In the genomic region with DNA sequence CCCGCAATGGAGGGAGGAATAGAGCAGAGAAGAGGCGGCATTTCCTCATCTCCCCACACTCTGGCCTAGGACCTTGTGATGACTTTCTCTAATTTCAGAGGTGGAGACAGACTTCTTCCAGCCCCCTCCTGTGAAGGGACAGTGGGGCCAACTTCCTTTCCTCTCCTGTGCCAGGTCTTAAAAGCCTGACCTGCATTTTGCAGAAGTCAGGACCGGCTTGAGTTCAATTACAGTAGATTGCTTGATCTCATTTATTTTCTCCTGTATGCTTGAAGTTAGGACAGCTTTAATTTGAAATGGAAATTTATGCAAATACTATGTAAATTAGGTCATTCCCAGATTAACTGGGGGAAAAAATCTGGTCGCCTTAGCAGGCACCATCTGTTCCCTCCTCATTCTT, we compare ENCODE assay signal across 1 cellular context.
TF ChIP-seq lines count a peak whose summit lies in the region.

No MANE protein-coding gene starts in this region.

TF ChIP-seq in GM23338, 12 proteins besides CTCF, POLR2A, EP300 and RAD21 (continued from another document):
- TF ChIP-seq, protein P1, sequence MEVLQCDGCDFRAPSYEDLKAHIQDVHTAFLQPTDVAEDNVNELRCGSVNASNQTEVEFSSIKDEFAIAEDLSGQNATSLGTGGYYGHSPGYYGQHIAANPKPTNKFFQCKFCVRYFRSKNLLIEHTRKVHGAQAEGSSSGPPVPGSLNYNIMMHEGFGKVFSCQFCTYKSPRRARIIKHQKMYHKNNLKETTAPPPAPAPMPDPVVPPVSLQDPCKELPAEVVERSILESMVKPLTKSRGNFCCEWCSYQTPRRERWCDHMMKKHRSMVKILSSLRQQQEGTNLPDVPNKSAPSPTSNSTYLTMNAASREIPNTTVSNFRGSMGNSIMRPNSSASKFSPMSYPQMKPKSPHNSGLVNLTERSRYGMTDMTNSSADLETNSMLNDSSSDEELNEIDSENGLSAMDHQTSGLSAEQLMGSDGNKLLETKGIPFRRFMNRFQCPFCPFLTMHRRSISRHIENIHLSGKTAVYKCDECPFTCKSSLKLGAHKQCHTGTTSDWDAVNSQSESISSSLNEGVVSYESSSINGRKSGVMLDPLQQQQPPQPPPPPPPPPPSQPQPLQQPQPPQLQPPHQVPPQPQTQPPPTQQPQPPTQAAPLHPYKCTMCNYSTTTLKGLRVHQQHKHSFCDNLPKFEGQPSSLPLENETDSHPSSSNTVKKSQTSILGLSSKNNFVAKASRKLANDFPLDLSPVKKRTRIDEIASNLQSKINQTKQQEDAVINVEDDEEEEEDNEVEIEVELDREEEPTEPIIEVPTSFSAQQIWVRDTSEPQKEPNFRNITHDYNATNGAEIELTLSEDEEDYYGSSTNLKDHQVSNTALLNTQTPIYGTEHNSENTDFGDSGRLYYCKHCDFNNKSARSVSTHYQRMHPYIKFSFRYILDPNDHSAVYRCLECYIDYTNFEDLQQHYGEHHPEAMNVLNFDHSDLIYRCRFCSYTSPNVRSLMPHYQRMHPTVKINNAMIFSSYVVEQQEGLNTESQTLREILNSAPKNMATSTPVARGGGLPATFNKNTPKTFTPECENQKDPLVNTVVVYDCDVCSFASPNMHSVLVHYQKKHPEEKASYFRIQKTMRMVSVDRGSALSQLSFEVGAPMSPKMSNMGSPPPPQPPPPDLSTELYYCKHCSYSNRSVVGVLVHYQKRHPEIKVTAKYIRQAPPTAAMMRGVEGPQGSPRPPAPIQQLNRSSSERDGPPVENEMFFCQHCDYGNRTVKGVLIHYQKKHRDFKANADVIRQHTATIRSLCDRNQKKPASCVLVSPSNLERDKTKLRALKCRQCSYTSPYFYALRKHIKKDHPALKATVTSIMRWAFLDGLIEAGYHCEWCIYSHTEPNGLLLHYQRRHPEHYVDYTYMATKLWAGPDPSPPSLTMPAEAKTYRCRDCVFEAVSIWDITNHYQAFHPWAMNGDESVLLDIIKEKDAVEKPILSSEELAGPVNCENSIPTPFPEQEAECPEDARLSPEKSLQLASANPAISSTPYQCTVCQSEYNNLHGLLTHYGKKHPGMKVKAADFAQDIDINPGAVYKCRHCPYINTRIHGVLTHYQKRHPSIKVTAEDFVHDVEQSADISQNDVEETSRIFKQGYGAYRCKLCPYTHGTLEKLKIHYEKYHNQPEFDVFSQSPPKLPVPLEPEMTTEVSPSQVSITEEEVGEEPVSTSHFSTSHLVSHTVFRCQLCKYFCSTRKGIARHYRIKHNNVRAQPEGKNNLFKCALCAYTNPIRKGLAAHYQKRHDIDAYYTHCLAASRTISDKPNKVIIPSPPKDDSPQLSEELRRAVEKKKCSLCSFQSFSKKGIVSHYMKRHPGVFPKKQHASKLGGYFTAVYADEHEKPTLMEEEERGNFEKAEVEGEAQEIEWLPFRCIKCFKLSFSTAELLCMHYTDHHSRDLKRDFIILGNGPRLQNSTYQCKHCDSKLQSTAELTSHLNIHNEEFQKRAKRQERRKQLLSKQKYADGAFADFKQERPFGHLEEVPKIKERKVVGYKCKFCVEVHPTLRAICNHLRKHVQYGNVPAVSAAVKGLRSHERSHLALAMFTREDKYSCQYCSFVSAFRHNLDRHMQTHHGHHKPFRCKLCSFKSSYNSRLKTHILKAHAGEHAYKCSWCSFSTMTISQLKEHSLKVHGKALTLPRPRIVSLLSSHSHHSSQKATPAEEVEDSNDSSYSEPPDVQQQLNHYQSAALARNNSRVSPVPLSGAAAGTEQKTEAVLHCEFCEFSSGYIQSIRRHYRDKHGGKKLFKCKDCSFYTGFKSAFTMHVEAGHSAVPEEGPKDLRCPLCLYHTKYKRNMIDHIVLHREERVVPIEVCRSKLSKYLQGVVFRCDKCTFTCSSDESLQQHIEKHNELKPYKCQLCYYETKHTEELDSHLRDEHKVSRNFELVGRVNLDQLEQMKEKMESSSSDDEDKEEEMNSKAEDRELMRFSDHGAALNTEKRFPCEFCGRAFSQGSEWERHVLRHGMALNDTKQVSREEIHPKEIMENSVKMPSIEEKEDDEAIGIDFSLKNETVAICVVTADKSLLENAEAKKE (CRISPR knock-in tag; IDR thresholded peaks at IDR 0.05), result no peak
- no peak for TF ChIP-seq JUNB (IDR thresholded peaks at IDR 0.05; ENCODE audit: unreplicated experiment)
- no peak for TF ChIP-seq STAT1 (IDR thresholded peaks at IDR 0.05; ENCODE audit: unreplicated experiment)
- no peak for TF ChIP-seq ZNF114 (CRISPR knock-in tag; IDR thresholded peaks at IDR 0.05)
- TF ChIP-seq POLR2AphosphoS5 (IDR thresholded peaks at IDR 0.05; ENCODE audit: low read depth), result no peak
- TF ChIP-seq, protein P2, sequence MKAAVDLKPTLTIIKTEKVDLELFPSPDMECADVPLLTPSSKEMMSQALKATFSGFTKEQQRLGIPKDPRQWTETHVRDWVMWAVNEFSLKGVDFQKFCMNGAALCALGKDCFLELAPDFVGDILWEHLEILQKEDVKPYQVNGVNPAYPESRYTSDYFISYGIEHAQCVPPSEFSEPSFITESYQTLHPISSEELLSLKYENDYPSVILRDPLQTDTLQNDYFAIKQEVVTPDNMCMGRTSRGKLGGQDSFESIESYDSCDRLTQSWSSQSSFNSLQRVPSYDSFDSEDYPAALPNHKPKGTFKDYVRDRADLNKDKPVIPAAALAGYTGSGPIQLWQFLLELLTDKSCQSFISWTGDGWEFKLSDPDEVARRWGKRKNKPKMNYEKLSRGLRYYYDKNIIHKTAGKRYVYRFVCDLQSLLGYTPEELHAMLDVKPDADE (IDR thresholded peaks at IDR 0.05), result no peak
- no peak for TF ChIP-seq ZNF331 (CRISPR knock-in tag; IDR thresholded peaks at IDR 0.05; ENCODE audit: low read depth)
- TF ChIP-seq EZH2 (IDR thresholded peaks at IDR 0.05; ENCODE audit: low read depth, unreplicated experiment), result no peak
- no peak for TF ChIP-seq CREB1 (CRISPR knock-in tag; IDR thresholded peaks at IDR 0.05; ENCODE audit: low read depth)
